Comparison of ENCODE assay signal across 8 cellular contexts in the genomic region with DNA sequence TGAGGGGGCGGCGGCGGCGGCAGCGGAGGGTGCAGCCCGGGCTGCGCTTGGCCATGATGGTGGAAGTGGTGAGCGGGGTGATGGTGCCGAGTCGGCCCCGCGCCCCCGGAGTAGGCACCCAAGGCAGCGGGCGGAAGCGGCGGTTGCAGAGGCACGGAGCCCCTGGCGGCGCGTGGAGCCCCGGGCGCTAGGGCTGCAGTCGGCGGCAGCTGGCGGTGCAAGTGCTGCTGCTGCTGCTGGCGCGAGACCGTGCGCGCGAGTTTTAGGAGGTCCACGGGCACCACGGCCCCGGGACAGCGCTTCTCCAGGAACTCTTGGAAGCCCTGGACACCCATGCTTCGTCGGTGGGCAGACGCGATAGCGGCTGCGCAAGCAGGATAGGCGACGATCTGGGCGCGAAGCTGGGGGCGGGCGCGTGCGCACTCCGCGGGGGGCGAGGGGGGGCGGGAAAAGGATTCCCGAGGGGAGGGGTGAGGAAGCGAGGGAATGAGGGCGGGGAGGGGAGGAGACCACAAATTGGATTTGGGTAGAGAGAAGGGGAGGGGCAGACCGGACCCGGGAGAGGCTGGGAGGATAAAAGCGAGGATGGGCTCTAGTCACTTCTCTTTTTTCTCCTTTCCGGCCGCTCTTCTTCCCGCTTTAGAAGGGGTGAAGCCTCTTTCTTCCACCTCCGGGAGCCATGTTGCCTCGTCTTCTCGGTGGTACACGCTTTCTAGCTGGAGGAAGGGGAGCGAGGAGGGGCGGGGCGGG. TPM values are rescaled to one million over a fixed set of nuclear protein-coding genes. Genes with fewer than 3 reads are reported as not detected.
A peak's percentile ranks its signal among the peaks of the same experiment; 100 is the strongest.
DNase-seq lines count a peak whose midpoint lies in the region; ATAC-seq and TF ChIP-seq lines count a peak whose summit lies in the region.

A gene with protein sequence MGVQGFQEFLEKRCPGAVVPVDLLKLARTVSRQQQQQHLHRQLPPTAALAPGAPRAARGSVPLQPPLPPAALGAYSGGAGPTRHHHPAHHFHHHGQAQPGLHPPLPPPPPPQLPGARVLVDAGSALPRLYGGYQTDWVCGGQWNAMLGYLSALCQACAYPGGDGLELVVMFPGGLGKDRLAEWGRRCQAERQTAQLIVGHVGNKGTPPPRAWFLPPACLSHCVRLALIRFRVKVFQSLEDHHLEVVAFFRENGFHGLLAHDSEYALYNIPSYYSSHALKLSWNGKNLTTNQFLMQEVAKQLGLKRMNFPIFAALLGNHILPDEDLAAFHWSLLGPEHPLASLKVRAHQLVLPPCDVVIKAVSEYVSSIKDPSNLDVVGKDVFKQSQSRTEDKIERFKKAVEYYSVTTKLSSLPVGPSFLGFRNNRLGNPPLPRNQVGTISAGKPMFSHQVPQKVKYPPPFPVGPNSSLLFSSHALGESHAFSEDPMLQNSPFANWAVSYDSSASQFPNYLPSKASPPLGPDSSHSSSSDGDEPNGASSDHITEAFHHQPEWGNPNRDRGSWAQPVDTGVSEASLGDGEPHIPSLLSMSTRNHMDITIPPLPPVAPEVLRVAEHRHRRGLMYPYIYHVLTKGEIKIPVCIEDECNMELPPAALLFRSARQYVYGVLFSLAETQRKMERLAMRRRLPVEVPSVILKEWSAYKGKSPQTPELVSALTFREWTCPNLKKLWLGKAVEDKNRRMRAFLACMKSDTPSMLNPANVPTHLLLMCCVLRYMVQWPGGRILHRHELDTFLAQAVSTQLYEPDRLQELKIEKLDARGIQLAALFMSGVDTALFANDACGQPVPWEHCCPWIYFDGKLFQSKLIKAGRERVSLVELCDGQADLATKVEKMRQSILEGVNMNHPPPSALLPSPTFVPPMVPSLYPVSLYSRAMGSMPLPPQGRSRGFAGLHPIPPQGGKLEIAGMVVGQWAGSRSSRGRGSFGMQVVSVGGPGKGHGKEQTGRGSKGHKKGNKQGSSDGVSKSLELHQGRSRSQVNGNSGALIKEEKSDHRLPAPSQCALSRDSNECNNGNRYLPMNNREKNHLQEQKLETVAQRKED (minus strand): TSS at position 391 of the 750 bp plus-strand sequence. CDS start 56 bp downstream, at position 335.

- peaks cover 21% of the 10 kb centered on the region for H3K36me3 Mint-ChIP-seq in activated CD4-positive, alpha-beta T cell treated with anti-CD3 and anti-CD28 coated beads for 36 hours (ENCODE audit: low read depth)

- POLR2A ChIA-PET in AG04450 (lab: Yijun Ruan, JAX): interaction anchor here (0.5 to 0.9 kb wide), 3 partner anchors 9 to 257 kb away, joined by 3 to 6 read pairs (median 4); partner anchors contain the start of gene TSR2
- POLR2A ChIA-PET in activated CD4-positive, alpha-beta T cell treated with anti-CD3 and anti-CD28 coated beads for 36 hours (lab: Charles Lee): interaction anchor here (0.5 to 1.4 kb wide), 4 partner anchors 138 to 1049 kb away, joined by 3 to 7 read pairs (median 6); partner anchors contain the start of gene PHF8

- H3K9me3 Mint-ChIP-seq in activated CD4-positive, alpha-beta T cell treated with anti-CD3 and anti-CD28 coated beads for 36 hours (ENCODE audit: low read depth): no peaks in the 10 kb centered on the region

- H3K9me3 ChIP-seq in AG04450 (ENCODE audit: control insufficient read depth, insufficient read depth, low read length): no peaks in the 10 kb centered on the region

- DNase-seq in AG04450 (ENCODE audit: low read depth, low spot score) (peak; percentile 23), NCI-H510A treated with DMSO at 0.1 percent for 48 hours (lab: John Stamatoyannopoulos, UW) (peak; percentile 61), left kidney (ENCODE audit: low read depth, low spot score) (peak; percentile 90)
- peak; percentile 80 for DNase-seq in activated CD4-positive, alpha-beta T cell treated with anti-CD3 and anti-CD28 coated beads for 36 hours
- peak; percentile 55 to 67 for DNase-seq in stimulated activated CD4-positive, alpha-beta T cell treated with anti-CD3 and anti-CD28 coated beads, Interleukin-1b, Interleukin-23, amount 100 ng/mL, for 4 hours (ENCODE audit: low read depth in 2 of 2)

- peak within 1 kb of the TSS; percentile 65 for H3K4me3 ChIP-seq in AG04450 (ENCODE audit: low read depth, low read length)

- peak within 1 kb of the TSS; percentile 87 for H3K27ac Mint-ChIP-seq in activated CD4-positive, alpha-beta T cell treated with anti-CD3 and anti-CD28 coated beads for 36 hours

- CTCF ChIA-PET in AG04450 (lab: Charles Lee): no interaction called here
- CTCF ChIA-PET in activated CD4-positive, alpha-beta T cell treated with anti-CD3 and anti-CD28 coated beads for 36 hours (lab: Charles Lee): interaction anchor here (0.5 to 1.0 kb wide), 2 partner anchors 477 to 591 kb away, joined by 3 read pairs; no protein-coding TSS in a partner anchor

- H3K27me3 Mint-ChIP-seq in activated CD4-positive, alpha-beta T cell treated with anti-CD3 and anti-CD28 coated beads for 36 hours: no peaks in the 10 kb centered on the region

- peak within 1 kb of the TSS; percentile 81 for H3K4me3 Mint-ChIP-seq in activated CD4-positive, alpha-beta T cell treated with anti-CD3 and anti-CD28 coated beads for 36 hours

- H3K27me3 ChIP-seq in AG04450 (ENCODE audit: control insufficient read depth, insufficient read depth, low read length): no peaks in the 10 kb centered on the region

- no peak for TF ChIP-seq CTCF in AG04450 (IDR thresholded peaks at IDR 0.05; ENCODE audit: low read depth, low read length)

- H3K27ac ChIP-seq in AG04450 (ENCODE audit: low read depth, low read length): peak within 1 kb of the TSS; percentile 82
- H3K27ac ChIP-seq in cingulate gyrus (ENCODE audit: low read depth, low read length): peak within 1 kb of the TSS; percentile 77

- peaks cover 39% of the 10 kb centered on the region for H3K4me1 Mint-ChIP-seq in activated CD4-positive, alpha-beta T cell treated with anti-CD3 and anti-CD28 coated beads for 36 hours

- intact Hi-C loops in activated CD4-positive, alpha-beta T cell treated with anti-CD3 and anti-CD28 coated beads for 36 hours (cut with DNase I, micrococcal nuclease): loop anchor here (1.0 to 10.0 kb wide), 13 partner anchors 139 to 1098 kb away; partner anchors contain the start of genes PHF8 (in 2 of the 2), APEX2 (in 1 of the 2), GNL3L (in 1 of the 2) and RIBC1 (in 1 of the 2)

- ATAC-seq in GM18909 (IDR thresholded peaks at IDR 0.05; ENCODE audit: poor library complexity, unreplicated experiment) (peak; percentile 63), HG03196 (IDR thresholded peaks at IDR 0.05; ENCODE audit: unreplicated experiment) (peak; percentile 43)
- peak; percentile 73 for ATAC-seq in activated CD4-positive, alpha-beta T cell treated with anti-CD3 and anti-CD28 coated beads for 36 hours

RNA-seq across cellular contexts. Expression of the gene that starts here (rescaled TPM):
- 4.2 and 4.7 TPM in 2 replicates for polyA plus RNA-seq in AG04450 (2011; rRNA removed)
- polyA minus RNA-seq in AG04450 (2011; rRNA and poly(A)+ RNA removed): 12.7 and 13.4 TPM in 2 replicates
- 1 to 10 TPM; 6.6 to 8.3 TPM for total RNA-seq in activated CD4-positive, alpha-beta T cell treated with anti-CD3 and anti-CD28 coated beads for 36 hours

Comparison
In these comparisons a context has a peak if more than half of its experiments do, and no peak if none do; other contexts are left out.
1. Peak in every context shown above with its lines: DNase-seq, ATAC-seq, H3K4me3 ChIP-seq and H3K27ac ChIP-seq.
2. DNase-seq: peak in every context shown above with its lines; median percentile 90 in left kidney; 80 in activated CD4-positive, alpha-beta T cell treated with anti-CD3 and anti-CD28 coated beads for 36 hours; 61 in NCI-H510A treated with DMSO at 0.1 percent for 48 hours; 61 in stimulated activated CD4-positive, alpha-beta T cell treated with anti-CD3 and anti-CD28 coated beads, Interleukin-1b, Interleukin-23, amount 100 ng/mL, for 4 hours; 23 in AG04450.